ENCODE assay signal across 1 cellular context in the genomic region with DNA sequence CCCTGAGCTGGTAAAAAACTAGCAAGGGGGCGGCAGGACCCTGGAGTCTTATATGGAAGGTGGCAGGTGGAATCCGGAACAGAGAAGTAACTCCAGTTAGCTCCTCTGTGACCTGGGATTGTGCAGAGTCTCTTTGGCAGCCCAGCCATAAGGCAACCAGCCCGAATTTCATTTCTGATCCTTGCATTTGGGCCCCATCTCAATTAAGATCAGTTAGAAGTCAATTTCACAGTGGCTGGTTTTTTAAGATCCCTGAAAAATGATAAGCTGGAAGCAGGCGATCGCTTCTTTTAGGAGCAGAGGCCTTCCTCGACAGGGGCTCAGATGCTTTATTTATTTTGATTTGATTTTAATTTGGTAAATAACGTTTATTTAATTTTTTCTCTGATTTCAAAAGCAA.
TF ChIP-seq lines count a peak whose summit lies in the region.

No MANE protein-coding gene starts in this region.

TF ChIP-seq in SK-N-SH treated with all-trans-retinoic acid at 6 μM for 48 hours, 23 proteins besides CTCF, POLR2A, EP300 and RAD21 (continued from another document):
- TF ChIP-seq, protein P1, sequence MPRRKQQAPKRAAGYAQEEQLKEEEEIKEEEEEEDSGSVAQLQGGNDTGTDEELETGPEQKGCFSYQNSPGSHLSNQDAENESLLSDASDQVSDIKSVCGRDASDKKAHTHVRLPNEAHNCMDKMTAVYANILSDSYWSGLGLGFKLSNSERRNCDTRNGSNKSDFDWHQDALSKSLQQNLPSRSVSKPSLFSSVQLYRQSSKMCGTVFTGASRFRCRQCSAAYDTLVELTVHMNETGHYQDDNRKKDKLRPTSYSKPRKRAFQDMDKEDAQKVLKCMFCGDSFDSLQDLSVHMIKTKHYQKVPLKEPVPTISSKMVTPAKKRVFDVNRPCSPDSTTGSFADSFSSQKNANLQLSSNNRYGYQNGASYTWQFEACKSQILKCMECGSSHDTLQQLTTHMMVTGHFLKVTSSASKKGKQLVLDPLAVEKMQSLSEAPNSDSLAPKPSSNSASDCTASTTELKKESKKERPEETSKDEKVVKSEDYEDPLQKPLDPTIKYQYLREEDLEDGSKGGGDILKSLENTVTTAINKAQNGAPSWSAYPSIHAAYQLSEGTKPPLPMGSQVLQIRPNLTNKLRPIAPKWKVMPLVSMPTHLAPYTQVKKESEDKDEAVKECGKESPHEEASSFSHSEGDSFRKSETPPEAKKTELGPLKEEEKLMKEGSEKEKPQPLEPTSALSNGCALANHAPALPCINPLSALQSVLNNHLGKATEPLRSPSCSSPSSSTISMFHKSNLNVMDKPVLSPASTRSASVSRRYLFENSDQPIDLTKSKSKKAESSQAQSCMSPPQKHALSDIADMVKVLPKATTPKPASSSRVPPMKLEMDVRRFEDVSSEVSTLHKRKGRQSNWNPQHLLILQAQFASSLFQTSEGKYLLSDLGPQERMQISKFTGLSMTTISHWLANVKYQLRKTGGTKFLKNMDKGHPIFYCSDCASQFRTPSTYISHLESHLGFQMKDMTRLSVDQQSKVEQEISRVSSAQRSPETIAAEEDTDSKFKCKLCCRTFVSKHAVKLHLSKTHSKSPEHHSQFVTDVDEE (CRISPR knock-in tag; IDR thresholded peaks at IDR 0.05) = no peak
- TF ChIP-seq ZFP3 (CRISPR knock-in tag; IDR thresholded peaks at IDR 0.05) (no peak), ISL1 (CRISPR knock-in tag; IDR thresholded peaks at IDR 0.05) (no peak), RARB (CRISPR knock-in tag; IDR thresholded peaks at IDR 0.05) (no peak), ZFP30 (CRISPR knock-in tag; IDR thresholded peaks at IDR 0.05) (no peak), ZNF70 (CRISPR knock-in tag; IDR thresholded peaks at IDR 0.05) (no peak), ZNF8 (CRISPR knock-in tag; IDR thresholded peaks at IDR 0.05) (no peak), GLIS3 (CRISPR knock-in tag; IDR thresholded peaks at IDR 0.05) (no peak)
